ENCODE assay signal across 15 cellular contexts in genomic region chr12:22283508-22283907, GRCh38. TPM values are rescaled to one million over a fixed set of nuclear protein-coding genes. Genes with fewer than 3 reads are reported as not detected.
DNase-seq lines count a peak whose midpoint lies in the region; ATAC-seq and TF ChIP-seq lines count a peak whose summit lies in the region.
"Had no signal": no experiment of that assay in that cellular context is flagged by ENCODE, and none has a peak within 500 bp of the region (broad histone marks: within the 10 kb centered on the region; RNA-seq: fewer than 3 reads in every experiment).

No MANE protein-coding gene starts in this region.

- intact Hi-C loops in MCF 10A (cut with micrococcal nuclease) (no loop called here), stomach (cut with DNase I; ENCODE audit: low total_unique reads) (no loop called here)

- no peaks in the 10 kb centered on the region for H3K79me1 ChIP-seq in neuronal stem cell (ENCODE audit: low read depth, low read length)

- H3K27me3 ChIP-seq in GM23338 (ENCODE audit: insufficient read depth) (no peaks in the 10 kb centered on the region), stomach (no peaks in the 10 kb centered on the region), neuronal stem cell (ENCODE audit: control insufficient read depth in 3 of 3, insufficient read depth in 3 of 3, low read depth in 1 of 3, low read length in 3 of 3) (no peaks in the 10 kb centered on the region)
- H3K27me3 ChIP-seq: BLaER1 had no signal

- no peak overlapping the region for H2BK15ac ChIP-seq in neuronal stem cell (ENCODE audit: low read length)

- H3K36me3 ChIP-seq in GM23338 (ENCODE audit: insufficient read depth) (no peaks in the 10 kb centered on the region), stomach (no peaks in the 10 kb centered on the region), neuronal stem cell (replicated peaks in 1 of 2; ENCODE audit: control insufficient read depth in 2 of 2, insufficient read depth in 2 of 2, low read length in 2 of 2) (peaks cover 0 to 15% of the 10 kb centered on the region in 2 donors)
- H3K36me3 ChIP-seq: BLaER1 had no signal

- H3K27ac Mint-ChIP-seq in GM23338 (peak overlapping the region; percentile 65; the same call in 1 of the 2 replicates), MCF 10A (ENCODE audit: low read depth, unreplicated experiment) (peak overlapping the region; percentile 88), glutamatergic neuron (ENCODE audit: unreplicated experiment) (no peak overlapping the region)
- no peak overlapping the region for H3K27ac Mint-ChIP-seq in activated naive CD4-positive, alpha-beta T cell treated with anti-CD3 and anti-CD28 coated beads, Interleukin-2, amount 10 ng/mL, durations not matched to agents 7 days and 5 days

- H2AFZ ChIP-seq in GM23338 (no peak overlapping the region), neuronal stem cell (ENCODE audit: low read length) (no peak overlapping the region)

- H4K8ac ChIP-seq in neuronal stem cell (ENCODE audit: low read depth, low read length), result no peak overlapping the region

- no peaks in the 10 kb centered on the region for H4K20me1 ChIP-seq in GM23338 (replicated peaks; ENCODE audit: insufficient read depth)
- H4K20me1 ChIP-seq: BLaER1 had no signal

- H2BK120ac ChIP-seq in neuronal stem cell (ENCODE audit: low read depth, low read length), result no peak overlapping the region

- no TSS peak for BruUV-seq in MCF 10A (replicated peaks; lab: Mats Ljungman, UMichigan)

- no peak overlapping the region for H2AK5ac ChIP-seq in neuronal stem cell (ENCODE audit: low read depth, low read length)

- 76 to 85% (median 81%) methylated on average over 4 of the region's 4 CpGs for WGBS in stomach, 5 donors
- WGBS in neuronal stem cell (ENCODE audit: extremely low coverage in 2 of 2, insufficient read length in 2 of 2, insufficient replicate concordance in 1 of 2), 2 donors, result no CpG with 5 or more reads among the region's 4 CpGs

- no peak overlapping the region for H3K4me2 ChIP-seq in GM23338
- no peak overlapping the region for H3K4me2 ChIP-seq in neuronal stem cell (ENCODE audit: insufficient read depth, low read length, poor library complexity, severe bottlenecking)
- H3K4me2 ChIP-seq: BLaER1 had no signal

- POLR2A ChIA-PET in MCF 10A (lab: Yijun Ruan, JAX), result interaction anchor here (0.6 to 2.4 kb wide), 5 partner anchors 10 to 341 kb away, joined by 3 to 11 read pairs (median 4); partner anchors contain the start of gene ETNK1

- no peaks in the 10 kb centered on the region for H3K27me3 Mint-ChIP-seq in GM23338 (ENCODE audit: insufficient read depth, low read depth, poor library complexity)
- H3K27me3 Mint-ChIP-seq in MCF 10A (ENCODE audit: insufficient read depth, unreplicated experiment), result no peaks in the 10 kb centered on the region
- H3K27me3 Mint-ChIP-seq in glutamatergic neuron (ENCODE audit: unreplicated experiment), result peaks cover 3% of the 10 kb centered on the region
- no peaks in the 10 kb centered on the region for H3K27me3 Mint-ChIP-seq in activated naive CD4-positive, alpha-beta T cell treated with anti-CD3 and anti-CD28 coated beads, Interleukin-2, amount 10 ng/mL, durations not matched to agents 7 days and 5 days

- TF ChIP-seq EP300 in stomach (IDR thresholded peaks at IDR 0.05), result no peak

- no peak overlapping the region for H3K23ac ChIP-seq in neuronal stem cell (ENCODE audit: low read depth, low read length, poor library complexity)

- peak; percentile 45; the same call in 1 of the 3 replicates for ATAC-seq in GM23338

- peak; percentile 13 for DNase-seq in GM23338 (ENCODE audit: low spot score)
- DNase-seq in MCF 10A (ENCODE audit: unreplicated experiment), result no peak
- DNase-seq in glutamatergic neuron, result no peak
- no peak for DNase-seq in stomach
- DNase-seq in D341Med (ENCODE audit: low spot score), result no peak
- no peak for DNase-seq in activated naive CD4-positive, alpha-beta T cell treated with anti-CD3 and anti-CD28 coated beads, Interleukin-2, amount 10 ng/mL, durations not matched to agents 7 days and 5 days
- no peak for DNase-seq in neuronal stem cell (ENCODE audit: low spot score)
- DNase-seq in AG20443 (ENCODE audit: low spot score), result no peak
- DNase-seq: activated CD4-positive, alpha-beta T cell treated with anti-CD3 and anti-CD28 coated beads for 1 hour; KG1; NCI-H1105 treated with DMSO at 0.1 percent for 48 hours; occipital lobe; stimulated activated naive CD4-positive, alpha-beta T cell had no signal

- H3K27ac ChIP-seq in GM23338 (ENCODE audit: low read depth) (no peak overlapping the region), stomach (peak overlapping the region in 3 of 5 donors; percentile 27 to 65 (median 51)), neuronal stem cell (replicated peaks; ENCODE audit: low read length) (no peak overlapping the region)
- H3K27ac ChIP-seq: BLaER1, HL-60 had no signal

- peaks cover 3% of the 10 kb centered on the region; the same call in 2 of the 3 replicates for H3K36me3 Mint-ChIP-seq in GM23338 (ENCODE audit: low read depth)
- peaks cover 6% of the 10 kb centered on the region for H3K36me3 Mint-ChIP-seq in MCF 10A (ENCODE audit: insufficient read depth, unreplicated experiment)
- no peaks in the 10 kb centered on the region for H3K36me3 Mint-ChIP-seq in glutamatergic neuron (ENCODE audit: unreplicated experiment)
- H3K36me3 Mint-ChIP-seq in activated naive CD4-positive, alpha-beta T cell treated with anti-CD3 and anti-CD28 coated beads, Interleukin-2, amount 10 ng/mL, durations not matched to agents 7 days and 5 days, result no peaks in the 10 kb centered on the region

- H3K9me2 ChIP-seq in GM23338 (ENCODE audit: insufficient read depth), result 0 out of 2 replicates have a peak, but pooled peaks cover 7% of the 10 kb centered on the region

- no peak overlapping the region for H2BK12ac ChIP-seq in neuronal stem cell (ENCODE audit: low read length)

- TF ChIP-seq CTCF in GM23338 (conservative IDR thresholded peaks at IDR 0.05; ENCODE audit: low read depth in 2 of 2), result no peak; a peak in 1 of 4 replicates
- TF ChIP-seq CTCF in MCF 10A (IDR thresholded peaks at IDR 0.05; ENCODE audit: unreplicated experiment), result peak; percentile 10
- TF ChIP-seq CTCF in glutamatergic neuron (IDR thresholded peaks at IDR 0.05; ENCODE audit: partially characterized antibody, unreplicated experiment), result peak; percentile 22
- no peak for TF ChIP-seq CTCF in stomach (IDR thresholded peaks at IDR 0.05)

- H3K4me1 ChIP-seq in GM23338 (ENCODE audit: insufficient read depth) (0 out of 2 replicates have a peak, but pooled peaks cover 6% of the 10 kb centered on the region), stomach (peaks cover 0 to 10% (median 4%) of the 10 kb centered on the region in 4 donors), neuronal stem cell (ENCODE audit: control insufficient read depth in 2 of 2, insufficient read depth in 1 of 2, low read depth in 1 of 2, low read length in 2 of 2) (peaks cover 6% of the 10 kb centered on the region in 2 donors)

- no peak overlapping the region for H3K4ac ChIP-seq in neuronal stem cell (ENCODE audit: low read length)

- H3K4me3 ChIP-seq in GM23338 (no peak overlapping the region), stomach (no peak overlapping the region), neuronal stem cell (ENCODE audit: low read length in 2 of 2) (no peak overlapping the region)
- H3K4me3 ChIP-seq: BLaER1 had no signal

- no peak overlapping the region for H2BK5ac ChIP-seq in neuronal stem cell (ENCODE audit: low read length)

- H3K14ac ChIP-seq in neuronal stem cell (ENCODE audit: low read length), result no peak overlapping the region

- no peaks in the 10 kb centered on the region for H3K79me2 ChIP-seq in GM23338 (replicated peaks; ENCODE audit: insufficient read depth)

- H3K18ac ChIP-seq in neuronal stem cell (ENCODE audit: low read length), result no peak overlapping the region

- H3K4me3 Mint-ChIP-seq in GM23338 (no peak overlapping the region), MCF 10A (ENCODE audit: unreplicated experiment) (no peak overlapping the region), glutamatergic neuron (ENCODE audit: unreplicated experiment) (no peak overlapping the region)
- no peak overlapping the region for H3K4me3 Mint-ChIP-seq in activated naive CD4-positive, alpha-beta T cell treated with anti-CD3 and anti-CD28 coated beads, Interleukin-2, amount 10 ng/mL, durations not matched to agents 7 days and 5 days

- H3K9me3 Mint-ChIP-seq in GM23338 (peaks cover 4% of the 10 kb centered on the region; the same call in 2 of the 3 replicates), MCF 10A (ENCODE audit: unreplicated experiment) (peaks cover 12% of the 10 kb centered on the region), glutamatergic neuron (ENCODE audit: unreplicated experiment) (no peaks in the 10 kb centered on the region)
- no peaks in the 10 kb centered on the region for H3K9me3 Mint-ChIP-seq in activated naive CD4-positive, alpha-beta T cell treated with anti-CD3 and anti-CD28 coated beads, Interleukin-2, amount 10 ng/mL, durations not matched to agents 7 days and 5 days

- H3K9me3 ChIP-seq in stomach (no peaks in the 10 kb centered on the region), neuronal stem cell (replicated peaks in 1 of 2; ENCODE audit: control insufficient read depth in 2 of 2, insufficient read depth in 1 of 2, low read depth in 1 of 2, low read length in 2 of 2) (peaks cover 2 to 6% of the 10 kb centered on the region in 2 donors)
- H3K9me3 ChIP-seq: BLaER1 had no signal

- H3K4me1 Mint-ChIP-seq in GM23338, result peaks cover 13% of the 10 kb centered on the region
- peaks cover 37% of the 10 kb centered on the region for H3K4me1 Mint-ChIP-seq in MCF 10A (ENCODE audit: insufficient read depth, unreplicated experiment)
- H3K4me1 Mint-ChIP-seq in glutamatergic neuron (ENCODE audit: low read depth, unreplicated experiment), result no peaks in the 10 kb centered on the region
- peaks cover 8% of the 10 kb centered on the region for H3K4me1 Mint-ChIP-seq in activated naive CD4-positive, alpha-beta T cell treated with anti-CD3 and anti-CD28 coated beads, Interleukin-2, amount 10 ng/mL, durations not matched to agents 7 days and 5 days

- H3K9ac ChIP-seq in neuronal stem cell (ENCODE audit: low read depth, low read length, poor library complexity), result no peak overlapping the region
- H3K9ac ChIP-seq: BLaER1 had no signal

- H3F3A ChIP-seq in GM23338 (replicated peaks; ENCODE audit: low read depth), result no peaks in the 10 kb centered on the region

- CTCF ChIA-PET in MCF 10A (lab: Yijun Ruan, JAX), result interaction anchor here (1.8 to 2.6 kb wide), 2 partner anchors 52 to 201 kb away, joined by 5 to 16 read pairs; no protein-coding TSS in a partner anchor
- CTCF ChIA-PET in activated naive CD4-positive, alpha-beta T cell treated with anti-CD3 and anti-CD28 coated beads, Interleukin-2, amount 10 ng/mL, durations not matched to agents 7 days and 5 days (lab: Charles Lee), result no interaction called here

- no peak for TF ChIP-seq POLR2A in stomach (IDR thresholded peaks at IDR 0.05)

- no peak overlapping the region for H4K91ac ChIP-seq in neuronal stem cell (ENCODE audit: low read depth, low read length, poor library complexity)

RNA-seq across cellular contexts. Expression of gene ST8SIA1, which starts 51.0 kb away (rescaled TPM):
- 4.2 and 5.1 TPM in 2 replicates for total RNA-seq in GM23338 (2014; rRNA removed; shearing (Covaris generic))
- polyA plus RNA-seq in GM23338 (2016; fragmentation: Nextera tagmentation; extraction: Ambion mirVana) (2.1 and 2.5 TPM in 2 replicates), stomach (1 to 10 TPM; 2.0 to 2.6 (median 2.4) TPM)
- total RNA-seq in MCF 10A (2022) (3.8 and 4.7 TPM in 2 replicates), glutamatergic neuron (ENCODE audit: unreplicated experiment) (22.0 TPM), stomach (1 to 10 TPM in 4 of 5 donors, under 1 TPM in 1; 0.29 to 5.0 (median 1.8) TPM)
- polyA plus RNA-seq in neuronal stem cell (2013, experiment 1 of 2), result 8.4 TPM
- polyA plus RNA-seq in neuronal stem cell (2013, experiment 2 of 2), result 9.0 TPM

Comparison
In these comparisons a context has a peak if more than half of its experiments do, and no peak if none do; other contexts are left out.
1. H3K27ac ChIP-seq: peak in stomach (3 of 5); none in GM23338 (single experiment) and neuronal stem cell (single experiment).
2. H3K27ac Mint-ChIP-seq: peak in GM23338 (single experiment) and MCF 10A (single experiment); none in glutamatergic neuron (single experiment) and activated naive CD4-positive, alpha-beta T cell treated with anti-CD3 and anti-CD28 coated beads, Interleukin-2, amount 10 ng/mL, durations not matched to agents 7 days and 5 days (single experiment).
3. CTCF ChIP-seq: peak in MCF 10A (single experiment) and glutamatergic neuron (single experiment); none in GM23338 (0 of 2) and stomach (0 of 7).